ENCODE assay signal across 9 cellular contexts in the genomic region with DNA sequence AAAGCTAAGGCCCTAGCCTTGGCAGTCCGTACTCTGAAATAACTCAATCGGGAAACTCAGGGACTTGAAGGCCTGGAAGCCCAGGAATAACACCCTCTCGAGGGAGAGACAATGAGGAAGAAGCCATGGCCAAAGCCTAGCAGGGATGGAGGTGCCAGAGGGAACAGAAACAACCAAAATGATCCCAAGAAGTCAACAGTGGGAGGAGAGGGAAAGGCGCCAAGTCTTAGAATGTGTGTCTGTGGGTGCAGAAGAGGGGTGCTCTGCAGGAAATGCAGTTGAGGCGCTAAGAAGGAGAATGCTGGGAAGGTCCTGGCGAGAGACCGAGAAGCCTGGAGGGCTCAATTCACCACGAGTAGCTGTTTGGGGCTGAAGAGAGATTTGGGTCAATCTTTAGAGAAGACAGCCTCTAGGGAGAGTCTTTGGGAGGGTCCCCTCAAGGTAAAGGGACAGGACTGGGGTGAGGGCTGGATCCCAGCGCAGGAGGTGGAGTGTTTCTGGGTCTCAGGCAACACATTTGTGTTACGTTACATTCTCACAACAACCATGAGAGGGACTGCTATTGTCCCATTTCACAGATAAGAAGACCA. TPM values are rescaled to one million over a fixed set of nuclear protein-coding genes. Genes with fewer than 3 reads are reported as not detected.
DNase-seq lines count a peak whose midpoint lies in the region; ATAC-seq and TF ChIP-seq lines count a peak whose summit lies in the region.
"Had no signal": no experiment of that assay in that cellular context is flagged by ENCODE, and none has a peak within 500 bp of the region (broad histone marks: within the 10 kb centered on the region; RNA-seq: fewer than 3 reads in every experiment).

No MANE protein-coding gene starts in this region.

- no peak overlapping the region for H3K14ac ChIP-seq in neuronal stem cell (ENCODE audit: low read length)

- H3K9me3 ChIP-seq in adipocyte (ENCODE audit: control insufficient read depth, low read length) = no peaks in the 10 kb centered on the region
- H3K9me3 ChIP-seq in neuronal stem cell (replicated peaks in 1 of 2; ENCODE audit: control insufficient read depth in 2 of 2, insufficient read depth in 1 of 2, low read depth in 1 of 2, low read length in 2 of 2) = no peaks in the 10 kb centered on the region

- no peak overlapping the region for H2BK5ac ChIP-seq in neuronal stem cell (ENCODE audit: low read length)

- WGBS in neuronal stem cell (ENCODE audit: extremely low coverage in 2 of 2, insufficient read length in 2 of 2, insufficient replicate concordance in 1 of 2), 2 donors = no CpG with 5 or more reads among the region's 10 CpGs

- H3K4me3 ChIP-seq in adipocyte (ENCODE audit: low read length) = peak overlapping the region; percentile 70
- H3K4me3 ChIP-seq in neuronal stem cell (ENCODE audit: low read length in 2 of 2) = peak overlapping the region in 1 of 2 donors; percentile 57

- ATAC-seq in naive thymus-derived CD8-positive, alpha-beta T cell = no peak
- ATAC-seq in HG02973 (IDR thresholded peaks at IDR 0.05; ENCODE audit: unreplicated experiment) = no peak

- H3K79me1 ChIP-seq in neuronal stem cell (ENCODE audit: low read depth, low read length) = no peaks in the 10 kb centered on the region

- no peak overlapping the region for H3K18ac ChIP-seq in neuronal stem cell (ENCODE audit: low read length)

- POLR2A ChIA-PET in naive thymus-derived CD8-positive, alpha-beta T cell (lab: Charles Lee) = interaction anchor here (1.3 kb wide), 1 partner anchor 33 kb away, joined by 3 read pairs; a partner anchor contains a TSS

- no peak overlapping the region for H3K27ac ChIP-seq in neuronal stem cell (replicated peaks; ENCODE audit: low read length)

- H3K36me3 Mint-ChIP-seq in CD14-positive monocyte (peaks cover 25 to 27% of the 10 kb centered on the region in 2 donors), HFFc6 (ENCODE audit: low read depth) (peaks cover 6% of the 10 kb centered on the region)
- H3K36me3 Mint-ChIP-seq in naive thymus-derived CD8-positive, alpha-beta T cell = peaks cover 10 to 21% (median 17%) of the 10 kb centered on the region in 3 donors

- peaks cover 4% of the 10 kb centered on the region for H3K27me3 ChIP-seq in adipocyte (replicated peaks; ENCODE audit: control insufficient read depth, insufficient read depth, low read length)
- peaks cover 0 to 29% (median 13%) of the 10 kb centered on the region in 3 experiments for H3K27me3 ChIP-seq in neuronal stem cell (ENCODE audit: control insufficient read depth in 3 of 3, insufficient read depth in 3 of 3, low read depth in 1 of 3, low read length in 3 of 3)

- DNase-seq in CD14-positive monocyte (ENCODE audit: low spot score) (no peak), HFFc6 (no peak), adipocyte (ENCODE audit: low read depth) (no peak), NCI-H2107 (lab: John Stamatoyannopoulos, UW) (no peak), neuronal stem cell (ENCODE audit: low spot score) (no peak)
- peak in 1 of 10 donors; percentile 53 for DNase-seq in naive thymus-derived CD8-positive, alpha-beta T cell
- no peak for DNase-seq in activated CD8-positive, alpha-beta memory T cell treated with anti-CD3 and anti-CD28 coated beads, Interleukin-2, amount 50 U/mL, for 4 hours

- H3K27ac Mint-ChIP-seq in CD14-positive monocyte (no peak overlapping the region), HFFc6 (no peak overlapping the region)
- peak overlapping the region in 5 of 10 donors; percentile 1 to 73 (median 25) for H3K27ac Mint-ChIP-seq in naive thymus-derived CD8-positive, alpha-beta T cell

- H2BK15ac ChIP-seq in neuronal stem cell (ENCODE audit: low read length) = no peak overlapping the region

- H3K27me3 Mint-ChIP-seq in CD14-positive monocyte (ENCODE audit: low read depth in 3 of 3) = peaks cover 16 to 43% (median 29%) of the 10 kb centered on the region in 3 donors
- peaks cover 10% of the 10 kb centered on the region for H3K27me3 Mint-ChIP-seq in HFFc6 (ENCODE audit: insufficient read depth)
- H3K27me3 Mint-ChIP-seq in naive thymus-derived CD8-positive, alpha-beta T cell = peaks cover 2 to 13% (median 3%) of the 10 kb centered on the region in 5 donors

- H3K4me2 ChIP-seq in neuronal stem cell (ENCODE audit: insufficient read depth, low read length, poor library complexity, severe bottlenecking) = no peak overlapping the region

- H4K91ac ChIP-seq in neuronal stem cell (ENCODE audit: low read depth, low read length, poor library complexity) = no peak overlapping the region

- H3K36me3 ChIP-seq in adipocyte (ENCODE audit: control insufficient read depth, insufficient read depth, low read length, severe bottlenecking) (peaks cover 28% of the 10 kb centered on the region), neuronal stem cell (replicated peaks in 1 of 2; ENCODE audit: control insufficient read depth in 2 of 2, insufficient read depth in 2 of 2, low read length in 2 of 2) (peaks cover 5 to 22% of the 10 kb centered on the region in 2 donors)

- no peak overlapping the region for H2BK120ac ChIP-seq in neuronal stem cell (ENCODE audit: low read depth, low read length)

- no peak overlapping the region for H4K8ac ChIP-seq in neuronal stem cell (ENCODE audit: low read depth, low read length)

- H2AK5ac ChIP-seq in neuronal stem cell (ENCODE audit: low read depth, low read length) = no peak overlapping the region

- no peak for TF ChIP-seq CTCF in CD14-positive monocyte (IDR thresholded peaks at IDR 0.05)
- TF ChIP-seq CTCF in HFFc6 (IDR thresholded peaks at IDR 0.05) = no peak

- no peak overlapping the region for H3K4ac ChIP-seq in neuronal stem cell (ENCODE audit: low read length)

- H3K4me3 Mint-ChIP-seq in CD14-positive monocyte (peak overlapping the region; percentile 64 to 89), HFFc6 (peak overlapping the region; percentile 57)
- H3K4me3 Mint-ChIP-seq in naive thymus-derived CD8-positive, alpha-beta T cell = peak overlapping the region; percentile 59 to 83 (median 74)

- H2AFZ ChIP-seq in neuronal stem cell (ENCODE audit: low read length) = no peak overlapping the region

- H3K4me1 Mint-ChIP-seq in CD14-positive monocyte (peaks cover 3% of the 10 kb centered on the region), HFFc6 (ENCODE audit: low read depth) (peaks cover 11% of the 10 kb centered on the region)
- peaks cover 8 to 16% (median 10%) of the 10 kb centered on the region in 4 donors for H3K4me1 Mint-ChIP-seq in naive thymus-derived CD8-positive, alpha-beta T cell

- intact Hi-C loops in CD14-positive monocyte (cut with micrococcal nuclease) = no loop called here

- no peak overlapping the region for H3K23ac ChIP-seq in neuronal stem cell (ENCODE audit: low read depth, low read length, poor library complexity)

- H3K9me3 Mint-ChIP-seq in CD14-positive monocyte (peaks cover 0 to 5% (median 0%) of the 10 kb centered on the region in 7 donors), HFFc6 (no peaks in the 10 kb centered on the region)
- no peaks in the 10 kb centered on the region for H3K9me3 Mint-ChIP-seq in naive thymus-derived CD8-positive, alpha-beta T cell

- H3K9ac ChIP-seq in adipocyte (ENCODE audit: low read length) (no peak overlapping the region), neuronal stem cell (ENCODE audit: low read depth, low read length, poor library complexity) (no peak overlapping the region)

- no peak overlapping the region for H2BK12ac ChIP-seq in neuronal stem cell (ENCODE audit: low read length)

- peaks cover 16% of the 10 kb centered on the region for H3K4me1 ChIP-seq in adipocyte (ENCODE audit: control insufficient read depth, insufficient read depth, low read length)
- H3K4me1 ChIP-seq in neuronal stem cell (ENCODE audit: control insufficient read depth in 2 of 2, insufficient read depth in 1 of 2, low read depth in 1 of 2, low read length in 2 of 2) = peaks cover 7% of the 10 kb centered on the region in 2 donors

RNA-seq across cellular contexts. Expression of a gene that starts 0.8 kb away (rescaled TPM):
- polyA plus RNA-seq in CD14-positive monocyte = not detected
- 10 to 100 TPM in 1 of 6 experiments, 1 to 10 TPM in 5; 7.4 to 10.0 (median 8.7) TPM for total RNA-seq in HFFc6 (2021; fragmentation: NEBNext Ultra II Directional; extraction: Animal tissue kit (Norgen Biotek cat#: 25700))
- 1 to 10 TPM; 1.6 to 2.1 TPM for total RNA-seq in naive thymus-derived CD8-positive, alpha-beta T cell
- not detected for polyA plus RNA-seq in naive thymus-derived CD8-positive, alpha-beta T cell
- 13.4 TPM for polyA plus RNA-seq in neuronal stem cell (2013, experiment 1 of 2)
- polyA plus RNA-seq in neuronal stem cell (2013, experiment 2 of 2) = 11.6 TPM

RNA-seq across cellular contexts. Expression of a gene that starts 22.4 kb away (rescaled TPM):
- polyA plus RNA-seq in CD14-positive monocyte = not detected
- total RNA-seq in HFFc6 (2021; fragmentation: NEBNext Ultra II Directional; extraction: Animal tissue kit (Norgen Biotek cat#: 25700)) = under 1 TPM; 0.38 to 0.74 (median 0.68) TPM
- 1 to 10 TPM; 3.1 to 3.4 TPM for total RNA-seq in naive thymus-derived CD8-positive, alpha-beta T cell
- not detected for polyA plus RNA-seq in naive thymus-derived CD8-positive, alpha-beta T cell
- polyA plus RNA-seq in neuronal stem cell (2013, experiment 1 of 2) = 0.95 TPM
- polyA plus RNA-seq in neuronal stem cell (2013, experiment 2 of 2) = 0.93 TPM

RNA-seq across cellular contexts. Expression of a gene that starts 33.0 kb away (rescaled TPM):
- 10 to 100 TPM; 33.8 to 35.1 TPM for polyA plus RNA-seq in CD14-positive monocyte
- 10 to 100 TPM; 23.4 to 27.2 (median 25.9) TPM for total RNA-seq in HFFc6 (2021; fragmentation: NEBNext Ultra II Directional; extraction: Animal tissue kit (Norgen Biotek cat#: 25700))
- total RNA-seq in naive thymus-derived CD8-positive, alpha-beta T cell = 10 to 100 TPM; 66.8 to 74.1 TPM
- polyA plus RNA-seq in naive thymus-derived CD8-positive, alpha-beta T cell = 10 to 100 TPM; 46.1 to 54.1 (median 53.2) TPM
- 23.1 TPM for polyA plus RNA-seq in neuronal stem cell (2013, experiment 1 of 2)
- 19.6 TPM for polyA plus RNA-seq in neuronal stem cell (2013, experiment 2 of 2)

RNA-seq across cellular contexts. Expression of a gene that starts 37.4 kb away (rescaled TPM):
- 1 to 10 TPM; 5.1 to 7.2 TPM for polyA plus RNA-seq in CD14-positive monocyte
- 10 to 100 TPM; 12.5 to 16.4 (median 14.1) TPM for total RNA-seq in HFFc6 (2021; fragmentation: NEBNext Ultra II Directional; extraction: Animal tissue kit (Norgen Biotek cat#: 25700))
- total RNA-seq in naive thymus-derived CD8-positive, alpha-beta T cell = 10 to 100 TPM; 59.5 to 64.5 TPM
- polyA plus RNA-seq in naive thymus-derived CD8-positive, alpha-beta T cell = 10 to 100 TPM; 24.3 to 33.4 (median 30.3) TPM
- polyA plus RNA-seq in neuronal stem cell (2013, experiment 1 of 2) = 7.4 TPM
- 7.4 TPM for polyA plus RNA-seq in neuronal stem cell (2013, experiment 2 of 2)

RNA-seq across cellular contexts. Expression of a gene that starts 37.8 kb away (rescaled TPM):
- not detected for polyA plus RNA-seq in CD14-positive monocyte
- not detected for total RNA-seq in HFFc6 (2021; fragmentation: NEBNext Ultra II Directional; extraction: Animal tissue kit (Norgen Biotek cat#: 25700))
- total RNA-seq in naive thymus-derived CD8-positive, alpha-beta T cell = 1 to 10 TPM; 4.1 to 5.6 TPM
- polyA plus RNA-seq in naive thymus-derived CD8-positive, alpha-beta T cell = 1 to 10 TPM in 2 of 3 donors, under 1 TPM in 1; 0.71 to 2.0 (median 1.7) TPM
- polyA plus RNA-seq in neuronal stem cell (2013, experiment 1 of 2) = 16.5 TPM
- polyA plus RNA-seq in neuronal stem cell (2013, experiment 2 of 2) = 15.7 TPM
- total RNA-seq: pulmonary artery endothelial cell had no signal
